In the genomic region with DNA sequence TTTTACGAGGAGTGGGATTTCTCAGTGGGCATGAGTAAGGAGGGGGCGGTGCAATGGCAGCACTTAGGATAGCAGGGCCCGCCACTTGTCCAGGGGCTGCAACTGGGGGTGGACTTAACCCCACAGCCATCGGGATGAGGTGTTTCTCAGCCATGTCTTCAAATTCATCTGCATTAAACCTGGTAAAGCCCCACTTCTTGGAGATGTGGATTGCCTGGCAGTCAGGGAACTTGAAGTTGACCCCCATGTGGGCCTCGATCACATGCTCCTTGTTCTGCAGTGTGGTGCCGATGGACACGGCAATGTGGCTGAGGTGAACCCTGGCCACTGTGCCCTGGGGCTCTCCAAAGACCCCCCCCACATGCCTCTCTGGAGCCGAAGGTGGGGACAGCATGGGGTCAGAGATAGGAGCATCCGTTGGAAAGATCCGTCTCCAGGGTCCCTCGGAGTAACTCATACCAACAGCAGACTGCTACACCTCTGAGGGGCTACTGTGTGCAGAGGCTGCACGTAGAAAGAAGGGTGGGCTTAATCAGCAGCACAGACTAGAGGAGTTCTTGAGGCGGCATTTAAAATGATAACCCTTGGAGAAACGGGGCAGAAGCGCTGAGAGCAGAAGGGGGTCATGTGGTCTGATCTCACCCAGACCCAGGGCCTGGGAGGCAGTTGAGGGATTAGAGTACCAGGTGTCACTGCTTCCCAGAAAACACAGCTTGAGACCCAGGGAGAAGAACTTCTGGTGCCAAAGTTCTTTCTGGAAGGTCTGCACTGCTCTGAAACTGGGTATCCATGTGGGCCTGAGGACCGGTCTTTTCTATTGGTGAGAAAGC, we compare ENCODE assay signal across 21 cellular contexts.
DNase-seq lines count a peak whose midpoint lies in the region; ATAC-seq and TF ChIP-seq lines count a peak whose summit lies in the region.
"Had no signal": no experiment of that assay in that cellular context is flagged by ENCODE, and none has a peak within 500 bp of the region (broad histone marks: within the 10 kb centered on the region; RNA-seq: fewer than 3 reads in every experiment).

No MANE protein-coding gene starts in this region.

- H3K4me3 Mint-ChIP-seq in natural killer cell treated with Interleukin-12 subunit alpha and Interleukin-12 subunit beta and Interleukin-15 and Interleukin-18, amount 100 ng/mL, for 72 hours: no peak overlapping the region
- no peak overlapping the region for H3K4me3 Mint-ChIP-seq in natural killer cell
- H3K4me3 Mint-ChIP-seq: CD4-positive, CD25-positive, alpha-beta regulatory T cell had no signal

- no peak overlapping the region for H3K4me2 ChIP-seq in mesenchymal stem cell (ENCODE audit: low read length, poor library complexity, severe bottlenecking)
- H3K4me2 ChIP-seq: KMS-11, SK-N-SH had no signal

- H3K9ac ChIP-seq in mesenchymal stem cell (ENCODE audit: low read length) (peak overlapping the region; percentile 31), skeletal muscle tissue (ENCODE audit: low read depth in 1 of 3, low read length in 3 of 3) (no peak overlapping the region)
- H3K9ac ChIP-seq: KMS-11, SK-N-SH had no signal

- no peaks in the 10 kb centered on the region for H3K36me3 Mint-ChIP-seq in natural killer cell treated with Interleukin-12 subunit alpha and Interleukin-12 subunit beta and Interleukin-15 and Interleukin-18, amount 100 ng/mL, for 72 hours
- H3K36me3 Mint-ChIP-seq in natural killer cell: no peaks in the 10 kb centered on the region
- H3K36me3 Mint-ChIP-seq: CD4-positive, CD25-positive, alpha-beta regulatory T cell had no signal

- H2BK12ac ChIP-seq in mesenchymal stem cell (ENCODE audit: low read length in 2 of 2): no peak overlapping the region

- H3K27me3 Mint-ChIP-seq in natural killer cell treated with Interleukin-12 subunit alpha and Interleukin-12 subunit beta and Interleukin-15 and Interleukin-18, amount 100 ng/mL, for 72 hours: peaks cover 0 to 15% of the 10 kb centered on the region in 2 donors
- H3K27me3 Mint-ChIP-seq in natural killer cell (ENCODE audit: low read depth in 2 of 2): peaks cover 10 to 12% of the 10 kb centered on the region in 2 donors

- no peak overlapping the region for H2BK5ac ChIP-seq in mesenchymal stem cell (ENCODE audit: low read depth, low read length, poor library complexity, severe bottlenecking)

- no peak overlapping the region for H2BK15ac ChIP-seq in mesenchymal stem cell (ENCODE audit: low read depth, poor library complexity, severe bottlenecking)

- no peak overlapping the region for H2BK120ac ChIP-seq in mesenchymal stem cell (ENCODE audit: low read depth, low read length)

- H3K79me1 ChIP-seq in mesenchymal stem cell (replicated peaks; ENCODE audit: low read length, poor library complexity, severe bottlenecking): no peaks in the 10 kb centered on the region

- H3K27ac ChIP-seq in mesenchymal stem cell (ENCODE audit: low read length, poor library complexity, severe bottlenecking): no peak overlapping the region
- peak overlapping the region; percentile 38 for H3K27ac ChIP-seq in skeletal muscle tissue (ENCODE audit: low read depth, low read length)
- H3K27ac ChIP-seq in lower lobe of right lung: no peak overlapping the region
- H3K27ac ChIP-seq: KMS-11 had no signal

- TF ChIP-seq CTCF in natural killer cell (IDR thresholded peaks at IDR 0.05) (no peak), lower lobe of right lung (IDR thresholded peaks at IDR 0.05) (no peak)

- H3K14ac ChIP-seq in mesenchymal stem cell (ENCODE audit: low read length in 2 of 2): no peak overlapping the region

- ATAC-seq in natural killer cell treated with Interleukin-12 subunit alpha and Interleukin-12 subunit beta and Interleukin-15 and Interleukin-18, amount 100 ng/mL, for 72 hours: peak in 1 of 2 donors; percentile 12
- no peak for ATAC-seq in natural killer cell
- ATAC-seq in lower lobe of right lung: no peak
- ATAC-seq in GM21360 (IDR thresholded peaks at IDR 0.05; ENCODE audit: unreplicated experiment): no peak

- H3K4me1 ChIP-seq in mesenchymal stem cell (ENCODE audit: control insufficient read depth, insufficient read depth, low read depth, low read length) (peaks cover 3% of the 10 kb centered on the region), skeletal muscle tissue (ENCODE audit: control insufficient read depth in 3 of 3, insufficient read depth in 3 of 3, low read length in 3 of 3) (peaks cover 0 to 4% (median under 1%) of the 10 kb centered on the region in 3 donors), lower lobe of right lung (no peaks in the 10 kb centered on the region)

- H3K9me3 ChIP-seq in mesenchymal stem cell (ENCODE audit: control insufficient read depth, low read length) (no peaks in the 10 kb centered on the region), skeletal muscle tissue (ENCODE audit: control insufficient read depth in 3 of 3, low read length in 3 of 3) (no peaks in the 10 kb centered on the region), lower lobe of right lung (no peaks in the 10 kb centered on the region)
- H3K9me3 ChIP-seq: SK-N-SH had no signal

- no peak overlapping the region for H2AK5ac ChIP-seq in mesenchymal stem cell (ENCODE audit: low read length, severe bottlenecking)

- H3K4me3 ChIP-seq in mesenchymal stem cell (ENCODE audit: insufficient read depth in 1 of 2, low read depth in 1 of 2, low read length in 2 of 2) (no peak overlapping the region), skeletal muscle tissue (ENCODE audit: low read length in 3 of 3) (no peak overlapping the region), lower lobe of right lung (no peak overlapping the region)

- H3K23ac ChIP-seq in mesenchymal stem cell (ENCODE audit: low read length in 2 of 2): no peak overlapping the region

- 94% methylated on average over 14 of the region's 16 CpGs for WGBS in mesenchymal stem cell

- intact Hi-C loops in natural killer cell (cut with micrococcal nuclease): no loop called here
- intact Hi-C loops in lower lobe of right lung (cut with DNase I): no loop called here

- H4K91ac ChIP-seq in mesenchymal stem cell (ENCODE audit: low read length): no peak overlapping the region

- no peak overlapping the region for H3K4ac ChIP-seq in mesenchymal stem cell (ENCODE audit: low read depth in 1 of 2, low read length in 2 of 2)

- no peak overlapping the region for H3K27ac Mint-ChIP-seq in natural killer cell treated with Interleukin-12 subunit alpha and Interleukin-12 subunit beta and Interleukin-15 and Interleukin-18, amount 100 ng/mL, for 72 hours
- no peak overlapping the region for H3K27ac Mint-ChIP-seq in natural killer cell
- H3K27ac Mint-ChIP-seq: CD4-positive, CD25-positive, alpha-beta regulatory T cell had no signal

- H3K36me3 ChIP-seq in mesenchymal stem cell (ENCODE audit: control insufficient read depth in 1 of 2, insufficient read depth in 2 of 2, low read depth in 1 of 2, low read length in 2 of 2): no peaks in the 10 kb centered on the region
- H3K36me3 ChIP-seq in skeletal muscle tissue (ENCODE audit: control insufficient read depth in 3 of 3, insufficient read depth in 3 of 3, low read length in 3 of 3): no peaks in the 10 kb centered on the region
- H3K36me3 ChIP-seq in lower lobe of right lung: no peaks in the 10 kb centered on the region

- no peak overlapping the region for H2AFZ ChIP-seq in mesenchymal stem cell (ENCODE audit: low read depth, low read length)

- H4K8ac ChIP-seq in mesenchymal stem cell (ENCODE audit: low read length): no peak overlapping the region

- no peak overlapping the region for H3K18ac ChIP-seq in mesenchymal stem cell (ENCODE audit: low read depth in 1 of 2, low read length in 2 of 2)

- H3K9me3 Mint-ChIP-seq in natural killer cell treated with Interleukin-12 subunit alpha and Interleukin-12 subunit beta and Interleukin-15 and Interleukin-18, amount 100 ng/mL, for 72 hours: no peaks in the 10 kb centered on the region
- no peaks in the 10 kb centered on the region for H3K9me3 Mint-ChIP-seq in natural killer cell

- H3K27me3 ChIP-seq in mesenchymal stem cell (ENCODE audit: control insufficient read depth in 1 of 2, insufficient read depth in 1 of 2, low read length in 2 of 2): peaks cover 0 to 6% of the 10 kb centered on the region in 2 experiments
- no peaks in the 10 kb centered on the region for H3K27me3 ChIP-seq in skeletal muscle tissue (ENCODE audit: control insufficient read depth in 3 of 3, insufficient read depth in 3 of 3, low read length in 3 of 3)
- no peaks in the 10 kb centered on the region for H3K27me3 ChIP-seq in lower lobe of right lung (ENCODE audit: low read depth)

- no peaks in the 10 kb centered on the region for H3K4me1 Mint-ChIP-seq in natural killer cell treated with Interleukin-12 subunit alpha and Interleukin-12 subunit beta and Interleukin-15 and Interleukin-18, amount 100 ng/mL, for 72 hours (ENCODE audit: low read depth in 2 of 2)
- no peaks in the 10 kb centered on the region for H3K4me1 Mint-ChIP-seq in natural killer cell
- H3K4me1 Mint-ChIP-seq: CD4-positive, CD25-positive, alpha-beta regulatory T cell had no signal

- peak; percentile 29 for DNase-seq in natural killer cell treated with Interleukin-12 subunit alpha and Interleukin-12 subunit beta and Interleukin-15 and Interleukin-18, amount 100 ng/mL, for 72 hours (ENCODE audit: low spot score)
- DNase-seq in natural killer cell: no peak
- no peak for DNase-seq in mesenchymal stem cell
- no peak for DNase-seq in NCI-H526 (lab: John Stamatoyannopoulos, UW)
- DNase-seq in lower lobe of right lung: no peak
- DNase-seq: CD4-positive, CD25-positive, alpha-beta regulatory T cell; EL; GF-D8; NCI-H1105; NCI-H146; NCI-H2029 treated with DMSO at 0.1 percent for 48 hours; NCI-H226; NCI-H510A treated with DMSO at 0.1 percent for 48 hours; NCI-H774; OCI-M1; RPMI8226; SIG-M5; SK-N-SH had no signal
